ENCODE assay signal across 1 cellular context in genomic region chr5:24017710-24018109, GRCh38.
A peak's percentile ranks its signal among the peaks of the same experiment; 100 is the strongest.
DNase-seq lines count a peak whose midpoint lies in the region.
"Not testable (repeated sequence)": the region's sequence is repeated elsewhere in the genome, so short reads cannot be mapped to it uniquely, and the experiment has no call there.

No MANE protein-coding gene starts in this region.

- intact Hi-C loops in posterior vena cava (cut with DNase I), result not testable (repeated sequence)

- peak; percentile 64 for DNase-seq in posterior vena cava (ENCODE audit: low spot score)
